In genomic region chr17:37747222-37747621, GRCh38 we compare ENCODE assay signal across 24 cellular contexts. TPM values are rescaled to one million over a fixed set of nuclear protein-coding genes. Genes with fewer than 3 reads are reported as not detected.
DNase-seq lines count a peak whose midpoint lies in the region; ATAC-seq and TF ChIP-seq lines count a peak whose summit lies in the region.
"Had no signal": no experiment of that assay in that cellular context is flagged by ENCODE, and none has a peak within 500 bp of the region (broad histone marks: within the 10 kb centered on the region; RNA-seq: fewer than 3 reads in every experiment).

No MANE protein-coding gene starts in this region.

- TF ChIP-seq CTCF in epithelial cell of proximal tubule (conservative IDR thresholded peaks at IDR 0.05; ENCODE audit: low read depth, low read length) = no peak
- no peak for TF ChIP-seq CTCF in nephron (IDR thresholded peaks at IDR 0.05; ENCODE audit: unreplicated experiment in 3 of 3)
- TF ChIP-seq CTCF in gastrocnemius medialis (IDR thresholded peaks at IDR 0.05 in 4 of 5, conservative IDR thresholded peaks at IDR 0.05 in 1 of 5) = no peak

- CTCF ChIA-PET in CD8-positive, alpha-beta memory T cell (lab: Charles Lee) = no interaction called here

- no peaks in the 10 kb centered on the region for H3K36me3 ChIP-seq in gastrocnemius medialis
- no peaks in the 10 kb centered on the region for H3K36me3 ChIP-seq in CD8-positive, alpha-beta memory T cell (ENCODE audit: insufficient read depth, low read length)

- no peak overlapping the region for H3K27ac Mint-ChIP-seq in T-helper 1 cell treated with Interleukin-12 subunit alpha and Interleukin-12 subunit beta and Interleukin-4 antibody, amounts not matched to agents 30 μg/mL and 1 μg/mL, for 36 hours
- peak overlapping the region; percentile 9 to 94 (median 27) for H3K27ac Mint-ChIP-seq in nephron
- no peak overlapping the region for H3K27ac Mint-ChIP-seq in CD8-positive, alpha-beta memory T cell

- DNase-seq in T-helper 1 cell (no peak), epithelial cell of proximal tubule (ENCODE audit: low read depth) (no peak), gastrocnemius medialis (no peak)
- no peak for DNase-seq in activated naive CD4-positive, alpha-beta T cell treated with Interleukin-2 at 50 U/mL for 16 hours
- no peak for DNase-seq in CD8-positive, alpha-beta memory T cell
- DNase-seq in effector CD4-positive, alpha-beta T cell = no peak
- DNase-seq: GDM1; Kasumi-1; MM.1S; NCI-H1092 treated with DMSO at 0.1 percent for 48 hours; NCI-H1694; NCI-H2081 treated with DMSO at 0.1 percent for 48 hours; NCI-H510A; NCI-H748 treated with DMSO at 0.1 percent for 48 hours; NK-92 treated with Interleukin-12 subunit alpha and Interleukin-12 subunit beta, amount 100 ng/mL, for 24 hours had no signal

- H3K4me3 Mint-ChIP-seq in T-helper 1 cell treated with Interleukin-12 subunit alpha and Interleukin-12 subunit beta and Interleukin-4 antibody, amounts not matched to agents 30 μg/mL and 1 μg/mL, for 36 hours = peak overlapping the region; percentile 14
- peak overlapping the region; percentile 85 to 97 (median 92) for H3K4me3 Mint-ChIP-seq in nephron
- no peak overlapping the region for H3K4me3 Mint-ChIP-seq in CD8-positive, alpha-beta memory T cell

- peaks cover 2% of the 10 kb centered on the region for H3K36me3 Mint-ChIP-seq in T-helper 1 cell treated with Interleukin-12 subunit alpha and Interleukin-12 subunit beta and Interleukin-4 antibody, amounts not matched to agents 30 μg/mL and 1 μg/mL, for 36 hours (ENCODE audit: low read depth)
- H3K36me3 Mint-ChIP-seq in nephron (ENCODE audit: low read depth) = peaks cover 4% of the 10 kb centered on the region
- H3K36me3 Mint-ChIP-seq in CD8-positive, alpha-beta memory T cell = peaks cover 0 to 1% (median 0%) of the 10 kb centered on the region in 3 donors

- H3K27me3 ChIP-seq in gastrocnemius medialis = peaks cover 45 to 57% (median 56%) of the 10 kb centered on the region in 3 donors
- peaks cover 37% of the 10 kb centered on the region for H3K27me3 ChIP-seq in CD8-positive, alpha-beta memory T cell (ENCODE audit: insufficient read depth, low read length, poor library complexity, severe bottlenecking)

- peaks cover 61% of the 10 kb centered on the region for H3K27me3 Mint-ChIP-seq in T-helper 1 cell treated with Interleukin-12 subunit alpha and Interleukin-12 subunit beta and Interleukin-4 antibody, amounts not matched to agents 30 μg/mL and 1 μg/mL, for 36 hours (ENCODE audit: low read depth)
- H3K27me3 Mint-ChIP-seq in nephron (ENCODE audit: low read depth) = peaks cover 93% of the 10 kb centered on the region
- peaks cover 34 to 66% of the 10 kb centered on the region in 2 donors for H3K27me3 Mint-ChIP-seq in CD8-positive, alpha-beta memory T cell

- no peak overlapping the region for H3K27ac ChIP-seq in gastrocnemius medialis
- no peak overlapping the region for H3K27ac ChIP-seq in CD8-positive, alpha-beta memory T cell (ENCODE audit: low read depth, low read length)
- H3K27ac ChIP-seq: 22Rv1 had no signal

- H3K9me3 Mint-ChIP-seq in T-helper 1 cell treated with Interleukin-12 subunit alpha and Interleukin-12 subunit beta and Interleukin-4 antibody, amounts not matched to agents 30 μg/mL and 1 μg/mL, for 36 hours = no peaks in the 10 kb centered on the region
- H3K9me3 Mint-ChIP-seq in nephron = no peaks in the 10 kb centered on the region
- H3K9me3 Mint-ChIP-seq in CD8-positive, alpha-beta memory T cell = no peaks in the 10 kb centered on the region

- intact Hi-C loops in gastrocnemius medialis (cut with DNase I; ENCODE audit: low total_unique reads) = no loop called here

- POLR2A ChIA-PET in CD8-positive, alpha-beta memory T cell (lab: Charles Lee) = no interaction called here

- no peaks in the 10 kb centered on the region for H3K9me3 ChIP-seq in gastrocnemius medialis
- H3K9me3 ChIP-seq in CD8-positive, alpha-beta memory T cell (ENCODE audit: low read length) = no peaks in the 10 kb centered on the region

- H3K4me1 ChIP-seq in gastrocnemius medialis = peaks cover 10 to 15% of the 10 kb centered on the region in 2 donors
- peaks cover 27% of the 10 kb centered on the region for H3K4me1 ChIP-seq in CD8-positive, alpha-beta memory T cell (ENCODE audit: insufficient read depth, low read length)

- no peak for ATAC-seq in gastrocnemius medialis
- ATAC-seq: Right ventricle myocardium inferior had no signal

- in situ Hi-C loops in gastrocnemius medialis (cut with MboI; ENCODE audit: low sequenced_read_pairs in 4 of 4) = loop anchor here in 1 of 4 donors (25.0 kb wide), 1 partner anchor 90 kb away; no protein-coding TSS in a partner anchor

- H3K4me3 ChIP-seq in epithelial cell of proximal tubule (ENCODE audit: low read depth, low read length) = peak overlapping the region; percentile 88
- H3K4me3 ChIP-seq in gastrocnemius medialis = no peak overlapping the region
- no peak overlapping the region for H3K4me3 ChIP-seq in CD8-positive, alpha-beta memory T cell (ENCODE audit: low read length)

- TF ChIP-seq POLR2A in gastrocnemius medialis (IDR thresholded peaks at IDR 0.05) = no peak

- peaks cover 19% of the 10 kb centered on the region for H3K4me1 Mint-ChIP-seq in T-helper 1 cell treated with Interleukin-12 subunit alpha and Interleukin-12 subunit beta and Interleukin-4 antibody, amounts not matched to agents 30 μg/mL and 1 μg/mL, for 36 hours (ENCODE audit: low read depth)
- H3K4me1 Mint-ChIP-seq in nephron = peaks cover 10% of the 10 kb centered on the region
- H3K4me1 Mint-ChIP-seq in CD8-positive, alpha-beta memory T cell = peaks cover 14 to 30% (median 22%) of the 10 kb centered on the region in 3 donors

RNA-seq across cellular contexts. Expression of gene HNF1B, which starts 2.4 kb away (rescaled TPM):
- total RNA-seq in epithelial cell of proximal tubule (21.9 and 29.8 TPM in 2 replicates), gastrocnemius medialis (not detected)
- under 1 TPM; 0.22 to 0.73 TPM for total RNA-seq in CD8-positive, alpha-beta memory T cell
- polyA plus RNA-seq in CD8-positive, alpha-beta memory T cell = not detected
- total RNA-seq: Daoy, OCI-LY7, Right ventricle myocardium inferior, SK-MEL-5 had no signal
- polyA plus RNA-seq: AG04450, CD14-positive monocyte had no signal

Comparison
In these comparisons a context has a peak if more than half of its experiments do, and no peak if none do; other contexts are left out.
1. H3K27ac Mint-ChIP-seq: peak in nephron (3 of 3); none in T-helper 1 cell treated with Interleukin-12 subunit alpha and Interleukin-12 subunit beta and Interleukin-4 antibody, amounts not matched to agents 30 μg/mL and 1 μg/mL, for 36 hours (single experiment) and CD8-positive, alpha-beta memory T cell (0 of 8).
2. H3K4me3 Mint-ChIP-seq: peak in T-helper 1 cell treated with Interleukin-12 subunit alpha and Interleukin-12 subunit beta and Interleukin-4 antibody, amounts not matched to agents 30 μg/mL and 1 μg/mL, for 36 hours (single experiment) and nephron (3 of 3); none in CD8-positive, alpha-beta memory T cell (0 of 7).
3. RNA of gene HNF1B, which starts 2.4 kb away (total RNA-seq): 21.9 to 29.8 TPM in epithelial cell of proximal tubule; 0.22 to 0.73 TPM in CD8-positive, alpha-beta memory T cell and not detected in gastrocnemius medialis; every median in the first group is over 10 times any median in the second.